In genomic region chr1:3340548-3341235, GRCh38 we compare ENCODE assay signal across 24 cellular contexts.
"Had no signal": no experiment of that assay in that cellular context is flagged by ENCODE, and none has a peak within 500 bp of the region (broad histone marks: within the 10 kb centered on the region; RNA-seq: fewer than 3 reads in every experiment).

No MANE protein-coding gene starts in this region.

- H3K27ac ChIP-seq: SJSA1, SK-N-MC had no signal

- H3K27me3 ChIP-seq: MG63, SJSA1 had no signal

- H3K4me3 ChIP-seq: MG63, SJSA1, SK-N-MC had no signal

- DNase-seq: IMR-90, Karpas-422, KG1, MG63, NCI-H1092, NCI-H1105 treated with DMSO at 0.1 percent for 48 hours, NCI-H1417 treated with DMSO at 0.1 percent for 48 hours, NCI-H146, NCI-H1694 treated with DMSO at 0.1 percent for 48 hours, NCI-H1930, NCI-H2081, NCI-H2107, NCI-H2227 treated with DMSO at 0.1 percent for 48 hours, NCI-H446, NCI-H510A, NCI-H524 treated with DMSO at 0.1 percent for 48 hours, NCI-H69, NCI-H774, Right ventricle myocardium superior, RPMI8226, SIG-M5 had no signal

- FAIRE-seq: RCC 7860 had no signal

- H3K36me3 ChIP-seq: MG63, SJSA1 had no signal

- H3K4me1 ChIP-seq: SJSA1 had no signal
